In genomic region chr12:28742791-28743190, GRCh38 we compare ENCODE assay signal across 25 cellular contexts.
A peak's percentile ranks its signal among the peaks of the same experiment; 100 is the strongest.
DNase-seq lines count a peak whose midpoint lies in the region; ATAC-seq and TF ChIP-seq lines count a peak whose summit lies in the region.
"Had no signal": no experiment of that assay in that cellular context is flagged by ENCODE, and none has a peak within 500 bp of the region (broad histone marks: within the 10 kb centered on the region; RNA-seq: fewer than 3 reads in every experiment).

No MANE protein-coding gene starts in this region.

- H4K20me1 ChIP-seq in mammary epithelial cell (ENCODE audit: insufficient read depth, low read length): no peaks in the 10 kb centered on the region

- H3K79me2 ChIP-seq in mammary epithelial cell (ENCODE audit: insufficient read depth, low read length): no peaks in the 10 kb centered on the region
- H3K79me2 ChIP-seq: parathyroid adenoma had no signal

- no peak overlapping the region for H3K4me2 ChIP-seq in mammary epithelial cell (ENCODE audit: insufficient read depth, low read depth, low read length)

- H3K4me3 ChIP-seq in mammary epithelial cell (replicated peaks in 1 of 3; ENCODE audit: insufficient read depth in 1 of 3, low read depth in 2 of 3, low read length in 3 of 3): no peak overlapping the region
- no peak overlapping the region for H3K4me3 ChIP-seq in upper lobe of left lung
- H3K4me3 ChIP-seq: cardiac muscle cell, gastrocnemius medialis, K562, sigmoid colon, SJCRH30, thyroid gland had no signal

- TF ChIP-seq EP300 in upper lobe of left lung (IDR thresholded peaks at IDR 0.05): no peak

- no peak for TF ChIP-seq POLR2A in upper lobe of left lung (IDR thresholded peaks at IDR 0.05)

- DNase-seq in AG20443 (ENCODE audit: low spot score) (peak; percentile 46), HT1080 (ENCODE audit: low read depth) (peak; percentile 13), mammary epithelial cell (peak; percentile 35), kidney glomerular epithelial cell (lab: John Stamatoyannopoulos, UW) (peak; percentile 78), upper lobe of left lung (no peak), NCI-H345 treated with DMSO at 0.1 percent for 48 hours (lab: John Stamatoyannopoulos, UW; ENCODE audit: unreplicated experiment) (no peak), ecto neural progenitor cell (ENCODE audit: low spot score) (no peak)
- DNase-seq: activated CD4-positive, alpha-beta T cell treated with anti-CD3 and anti-CD28 coated beads, Interleukin-2, amount 10 ng/mL, durations not matched to agents 7 days and 5 days; activated naive CD8-positive, alpha-beta T cell treated with anti-CD3 and anti-CD28 coated beads for 36 hours; CD4-positive, alpha-beta memory T cell; gastrocnemius medialis; left colon; NCI-H1694 treated with DMSO at 0.1 percent for 48 hours; NCI-H774; sigmoid colon; SJCRH30; T-helper 17 cell; thyroid gland had no signal

- intact Hi-C loops in mammary epithelial cell (cut with micrococcal nuclease): no loop called here

- H3K9me3 ChIP-seq in mammary epithelial cell (replicated peaks; ENCODE audit: insufficient read depth, low read length) (no peaks in the 10 kb centered on the region), upper lobe of left lung (no peaks in the 10 kb centered on the region)
- H3K9me3 ChIP-seq: gastrocnemius medialis, sigmoid colon, SJCRH30, thyroid gland had no signal

- H3K4me1 ChIP-seq in mammary epithelial cell (ENCODE audit: insufficient read depth, low read length) (no peaks in the 10 kb centered on the region), upper lobe of left lung (no peaks in the 10 kb centered on the region)
- H3K4me1 ChIP-seq: gastrocnemius medialis, parathyroid adenoma, sigmoid colon, SJCRH30, thyroid gland had no signal

- H3K27ac ChIP-seq in mammary epithelial cell (ENCODE audit: insufficient read depth, low read depth, low read length) (no peak overlapping the region), upper lobe of left lung (no peak overlapping the region)
- H3K27ac ChIP-seq: cardiac muscle cell, gastrocnemius medialis, parathyroid adenoma, sigmoid colon, SJCRH30, thyroid gland, VCaP had no signal

- BruUV-seq in mammary epithelial cell (replicated peaks; lab: Mats Ljungman, UMichigan): no TSS peak

- no peaks in the 10 kb centered on the region for H3K36me3 ChIP-seq in mammary epithelial cell (ENCODE audit: insufficient read depth, low read length)
- no peaks in the 10 kb centered on the region for H3K36me3 ChIP-seq in upper lobe of left lung
- H3K36me3 ChIP-seq: cardiac muscle cell, gastrocnemius medialis, sigmoid colon, SJCRH30, thyroid gland had no signal

- CTCF ChIA-PET in mammary epithelial cell (lab: Charles Lee; ENCODE audit: low non-redundant PET): no interaction called here

- ATAC-seq in upper lobe of left lung (ENCODE audit: low FRiP score in 2 of 2): no peak
- ATAC-seq in HG02970 (IDR thresholded peaks at IDR 0.05; ENCODE audit: low FRiP score, unreplicated experiment): no peak
- ATAC-seq: gastrocnemius medialis; K562; left colon; natural killer cell treated with Interleukin-12 subunit alpha and Interleukin-12 subunit beta and Interleukin-15 and Interleukin-18, amount 100 ng/mL, for 72 hours; stimulated activated effector memory CD8-positive, alpha-beta T cell treated with anti-CD3 and anti-CD28 coated beads, Interleukin-12 subunit alpha, Interleukin-12 subunit beta, amount 100 ng/mL, for 72 hours; T-helper 17 cell had no signal

- in situ Hi-C loops in mammary epithelial cell (cut with MboI; ENCODE audit: low sequenced_read_pairs in 2 of 2): no loop called here

- dilution Hi-C loops in mammary epithelial cell (cut with HindIII; ENCODE audit: low sequenced_read_pairs): no loop called here

- H3K9ac ChIP-seq in mammary epithelial cell (ENCODE audit: insufficient read depth, low read length): no peak overlapping the region
- H3K9ac ChIP-seq: parathyroid adenoma had no signal

- H2AFZ ChIP-seq in mammary epithelial cell (ENCODE audit: low read depth, low read length): no peak overlapping the region
- H2AFZ ChIP-seq: parathyroid adenoma had no signal

- TF ChIP-seq CTCF in mammary epithelial cell (conservative IDR thresholded peaks at IDR 0.05 in 1 of 2, IDR thresholded peaks at IDR 0.05 in 1 of 2; ENCODE audit: extremely low read depth in 1 of 2, insufficient read depth in 1 of 2, low read depth in 1 of 2, low read length in 2 of 2) (no peak), upper lobe of left lung (IDR thresholded peaks at IDR 0.05) (no peak)

- H3K27me3 ChIP-seq in mammary epithelial cell (ENCODE audit: insufficient read depth, low read length): no peaks in the 10 kb centered on the region
- H3K27me3 ChIP-seq in upper lobe of left lung: no peaks in the 10 kb centered on the region
- H3K27me3 ChIP-seq: cardiac muscle cell, gastrocnemius medialis, sigmoid colon, SJCRH30, thyroid gland had no signal

Comparison
In these comparisons a context has a peak if more than half of its experiments do, and no peak if none do; other contexts are left out.
1. DNase-seq: peak in AG20443 (single experiment), HT1080 (single experiment), mammary epithelial cell (single experiment) and kidney glomerular epithelial cell (single experiment); none in upper lobe of left lung (0 of 2), NCI-H345 treated with DMSO at 0.1 percent for 48 hours (single experiment) and ecto neural progenitor cell (single experiment).